ENCODE assay signal across 20 cellular contexts in the genomic region with DNA sequence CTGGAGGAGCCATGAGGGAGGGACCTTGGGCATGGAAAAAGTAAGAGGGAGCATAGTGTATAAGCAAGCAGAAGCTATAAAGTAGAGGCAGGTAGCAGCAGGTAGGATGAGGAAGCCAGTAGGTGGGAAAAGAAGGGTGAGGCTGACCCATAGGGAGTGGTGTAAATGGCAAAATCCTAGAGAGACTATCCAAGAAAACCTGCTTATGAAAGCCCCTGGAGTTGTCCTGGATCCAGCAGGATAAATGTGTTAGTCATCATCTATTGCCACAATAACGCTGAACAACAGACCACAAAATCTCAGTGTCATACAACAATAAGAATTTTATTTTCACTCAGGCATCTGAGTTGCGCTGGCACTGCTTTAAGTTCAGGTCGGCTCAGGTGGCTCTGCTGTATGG. TPM values are rescaled to one million over a fixed set of nuclear protein-coding genes. Genes with fewer than 3 reads are reported as not detected.
DNase-seq lines count a peak whose midpoint lies in the region; ATAC-seq, FAIRE-seq and TF ChIP-seq lines count a peak whose summit lies in the region.
"Had no signal": no experiment of that assay in that cellular context is flagged by ENCODE, and none has a peak within 500 bp of the region (broad histone marks: within the 10 kb centered on the region; RNA-seq: fewer than 3 reads in every experiment).

No MANE protein-coding gene starts in this region.

- no peak overlapping the region for H3K4me2 ChIP-seq in HepG2 (ENCODE audit: low read depth, low read length)
- H3K4me2 ChIP-seq: hepatocyte had no signal

- peaks cover 19% of the 10 kb centered on the region for H3K9me3 Mint-ChIP-seq in CD8-positive, alpha-beta T cell

- no peak for FAIRE-seq in HepG2 (lab: Jason Lieb, UNC)
- FAIRE-seq: H1, K562 had no signal

- DNase-seq in GM04503 (ENCODE audit: low read depth) = peak; percentile 68
- DNase-seq in RPMI7951 (ENCODE audit: low read depth) = peak; percentile 74
- DNase-seq in fibroblast of gingiva (ENCODE audit: low read depth) = peak; percentile 71
- peak; percentile 25 for DNase-seq in skeletal muscle cell (ENCODE audit: low read depth)
- DNase-seq in HepG2 (ENCODE audit: low spot score) = no peak
- DNase-seq in A673 (ENCODE audit: low spot score) = no peak
- no peak for DNase-seq in CD8-positive, alpha-beta T cell
- DNase-seq in GM13976 (ENCODE audit: low spot score) = no peak
- DNase-seq: activated CD8-positive, alpha-beta memory T cell treated with anti-CD3 and anti-CD28 coated beads, Interleukin-2, amount 10 ng/mL, durations not matched to agents 7 days and 5 days; activated naive CD4-positive, alpha-beta T cell; caudate nucleus; GF-D8; NCI-H1436; NCI-H446; testis had no signal

- no peak for ATAC-seq in HepG2
- ATAC-seq in CD8-positive, alpha-beta T cell = no peak
- ATAC-seq: activated CD8-positive, alpha-beta memory T cell treated with anti-CD3 and anti-CD28 coated beads, Interleukin-2, amount 10 ng/mL, durations not matched to agents 7 days and 5 days; K562; WTC11 had no signal

- no peak for TF ChIP-seq EP300 in HepG2 (IDR thresholded peaks at IDR 0.05; ENCODE audit: low read depth in 2 of 2, low read length in 2 of 2)
- no peak for TF ChIP-seq EP300 in HepG2 (CRISPR knock-in tag; IDR thresholded peaks at IDR 0.05; ENCODE audit: borderline replicate concordance)

- no peak for TF ChIP-seq RAD21 in HepG2 (CRISPR knock-in tag; IDR thresholded peaks at IDR 0.05)

- H3K27me3 ChIP-seq in HepG2 (ENCODE audit: control insufficient read depth in 1 of 2, insufficient read depth in 2 of 2, low read length in 2 of 2) (no peaks in the 10 kb centered on the region), A673 (replicated peaks; ENCODE audit: insufficient read depth, low read depth, low read length, poor library complexity) (no peaks in the 10 kb centered on the region)
- no peaks in the 10 kb centered on the region for H3K27me3 ChIP-seq in CD8-positive, alpha-beta T cell (ENCODE audit: insufficient read depth, low read length)
- H3K27me3 ChIP-seq: hepatocyte, testis had no signal

- POLR2A ChIA-PET in HepG2 (lab: Yijun Ruan, JAX) (no interaction called here), A673 (lab: Charles Lee; ENCODE audit: low non-redundant PET) (no interaction called here)
- POLR2A ChIA-PET in CD8-positive, alpha-beta T cell (lab: Charles Lee) = no interaction called here

- peaks cover 13% of the 10 kb centered on the region for H4K20me1 ChIP-seq in HepG2 (ENCODE audit: insufficient read depth, low read length)

- H3K4me1 Mint-ChIP-seq in CD8-positive, alpha-beta T cell (ENCODE audit: low read depth) = peaks cover 20% of the 10 kb centered on the region
- H3K4me1 Mint-ChIP-seq: activated CD8-positive, alpha-beta memory T cell treated with anti-CD3 and anti-CD28 coated beads, Interleukin-2, amount 10 ng/mL, durations not matched to agents 7 days and 5 days had no signal

- peaks cover 43% of the 10 kb centered on the region for H3K36me3 Mint-ChIP-seq in CD8-positive, alpha-beta T cell

- peaks cover 78% of the 10 kb centered on the region for H3K79me2 ChIP-seq in HepG2 (ENCODE audit: insufficient read depth, low read length)

- intact Hi-C loops in HepG2 (cut with micrococcal nuclease; ENCODE audit: unreplicated experiment) (no loop called here), A673 (cut with micrococcal nuclease; ENCODE audit: unreplicated experiment) (no loop called here)
- intact Hi-C loops in CD8-positive, alpha-beta T cell (cut with DNase I, micrococcal nuclease) = no loop called here

- WGBS in HepG2 (ENCODE audit: low lambda C conversion rate) = 96% methylated on average over 3 of the region's 3 CpGs

- H3K36me3 ChIP-seq in HepG2 (replicated peaks in 1 of 2; ENCODE audit: control insufficient read depth in 1 of 2, insufficient read depth in 2 of 2, low read length in 2 of 2) (peaks cover 3 to 6% of the 10 kb centered on the region in 2 experiments; a peak in 3 of 5 replicates), A673 (ENCODE audit: insufficient read depth, low read length, poor library complexity, severe bottlenecking) (no peaks in the 10 kb centered on the region)
- H3K36me3 ChIP-seq in CD8-positive, alpha-beta T cell (ENCODE audit: insufficient read depth, low read length) = no peaks in the 10 kb centered on the region

- CTCF ChIA-PET in HepG2 (lab: Yijun Ruan, JAX; ENCODE audit: low intra/inter-chr PET ratio, low total read pairs) = no interaction called here
- CTCF ChIA-PET in A673 (lab: Charles Lee) = no interaction called here
- CTCF ChIA-PET in CD8-positive, alpha-beta T cell (lab: Charles Lee) = no interaction called here

- TF ChIP-seq CTCF in HepG2 (CRISPR knock-in tag; IDR thresholded peaks at IDR 0.05) (no peak), A673 (conservative IDR thresholded peaks at IDR 0.05; ENCODE audit: low read depth, low read length) (no peak), GM13976 (IDR thresholded peaks at IDR 0.05; ENCODE audit: borderline replicate concordance, control extremely low read depth, extremely low read depth, insufficient read depth, missing control alignments) (no peak)
- TF ChIP-seq CTCF in CD8-positive, alpha-beta T cell (IDR thresholded peaks at IDR 0.05) = no peak

- H3K4me1 ChIP-seq in HepG2 (ENCODE audit: insufficient read depth, low read length) (no peaks in the 10 kb centered on the region), A673 (ENCODE audit: insufficient read depth, low read length, poor library complexity, severe bottlenecking) (no peaks in the 10 kb centered on the region)
- no peaks in the 10 kb centered on the region for H3K4me1 ChIP-seq in CD8-positive, alpha-beta T cell (ENCODE audit: insufficient read depth, low read length)
- H3K4me1 ChIP-seq: testis had no signal

- H3K27ac ChIP-seq in HepG2 (ENCODE audit: extremely low read length, insufficient read depth, low read length) = no peak overlapping the region
- H3K27ac ChIP-seq in A673 (ENCODE audit: low read depth, low read length, poor library complexity, severe bottlenecking) = no peak overlapping the region
- no peak overlapping the region for H3K27ac ChIP-seq in CD8-positive, alpha-beta T cell (ENCODE audit: low read depth, low read length)
- H3K27ac ChIP-seq: hepatocyte, testis had no signal

- peaks cover 24% of the 10 kb centered on the region for H3K9me3 ChIP-seq in HepG2 (ENCODE audit: low read length)
- H3K9me3 ChIP-seq in A673 (ENCODE audit: low read depth, low read length, poor library complexity, severe bottlenecking) = peaks cover 21% of the 10 kb centered on the region
- no peaks in the 10 kb centered on the region for H3K9me3 ChIP-seq in CD8-positive, alpha-beta T cell (ENCODE audit: low read length)
- H3K9me3 ChIP-seq: testis had no signal

- BruUV-seq in HepG2 (replicated peaks; lab: Mats Ljungman, UMichigan) (no TSS peak), A673 (replicated peaks; lab: Mats Ljungman, UMichigan) (no TSS peak)

- no peak overlapping the region for H3K4me3 Mint-ChIP-seq in CD8-positive, alpha-beta T cell
- H3K4me3 Mint-ChIP-seq: activated CD8-positive, alpha-beta memory T cell treated with anti-CD3 and anti-CD28 coated beads, Interleukin-2, amount 10 ng/mL, durations not matched to agents 7 days and 5 days; WTC11 had no signal

- no peak overlapping the region for H2AFZ ChIP-seq in HepG2 (ENCODE audit: low read length)
- H2AFZ ChIP-seq: hepatocyte had no signal

- no peaks in the 10 kb centered on the region for H3K27me3 Mint-ChIP-seq in CD8-positive, alpha-beta T cell (ENCODE audit: low read depth)
- H3K27me3 Mint-ChIP-seq: activated CD8-positive, alpha-beta memory T cell treated with anti-CD3 and anti-CD28 coated beads, Interleukin-2, amount 10 ng/mL, durations not matched to agents 7 days and 5 days; progenitor cell of endocrine pancreas had no signal

- no peak overlapping the region for H3K9ac ChIP-seq in HepG2 (ENCODE audit: insufficient read depth, low read depth, low read length)

- H3K27ac Mint-ChIP-seq in CD8-positive, alpha-beta T cell = no peak overlapping the region
- H3K27ac Mint-ChIP-seq: activated CD8-positive, alpha-beta memory T cell treated with anti-CD3 and anti-CD28 coated beads, Interleukin-2, amount 10 ng/mL, durations not matched to agents 7 days and 5 days; progenitor cell of endocrine pancreas; WTC11 had no signal

- in situ Hi-C loops in HepG2 (cut with HindIII; ENCODE audit: extremely low pct_ligation_motif_present, low pct_unique_long_range_greater_than_20kb) = no loop called here
- in situ Hi-C loops in GM13976 (cut with MboI; ENCODE audit: low sequenced_read_pairs, unreplicated experiment) = no loop called here

- H3K4me3 ChIP-seq in skeletal muscle cell (ENCODE audit: low read depth, low read length) = no peak overlapping the region
- no peak overlapping the region for H3K4me3 ChIP-seq in HepG2 (replicated peaks in 1 of 3; ENCODE audit: insufficient read depth in 1 of 3, low read depth in 2 of 3, low read length in 3 of 3)
- H3K4me3 ChIP-seq in A673 (ENCODE audit: low read depth, low read length, poor library complexity, severe bottlenecking) = no peak overlapping the region
- H3K4me3 ChIP-seq in CD8-positive, alpha-beta T cell (ENCODE audit: low read depth, low read length) = no peak overlapping the region
- H3K4me3 ChIP-seq: hepatocyte, K562, testis had no signal

- no peak for TF ChIP-seq POLR2A in HepG2 (IDR thresholded peaks at IDR 0.05; ENCODE audit: insufficient read depth in 1 of 2, low read depth in 2 of 2, low read length in 2 of 2)

RNA-seq across cellular contexts. Expression of gene CHD6, which starts 30.2 kb away (rescaled TPM):
- total RNA-seq in RPMI7951 (2014; rRNA removed; shearing (Covaris generic)) = 14.3 and 17.4 TPM in 2 replicates
- 33.9 and 52.0 TPM in 2 replicates for total RNA-seq in HepG2 (2016; rRNA removed; fragmentation: Illumina TruSeq; extraction: Trizol)
- total RNA-seq in HepG2 (2016; cell fraction: cytosol; rRNA removed; fragmentation: Illumina TruSeq; extraction: Trizol; ENCODE audit: low read depth) = 383 and 424 TPM in 2 replicates
- total RNA-seq in HepG2 (2016; cell fraction: insoluble cytoplasmic fraction; rRNA removed; fragmentation: Illumina TruSeq; extraction: Trizol) = 30.5 and 56.1 TPM in 2 replicates
- total RNA-seq in HepG2 (2016; cell fraction: membrane; rRNA removed; fragmentation: Illumina TruSeq; extraction: Trizol) = 103 and 120 TPM in 2 replicates
- total RNA-seq in HepG2 (2016; cell fraction: nucleus; rRNA removed; fragmentation: Illumina TruSeq; extraction: Trizol) = 105 and 132 TPM in 2 replicates
- polyA plus RNA-seq in HepG2 (2011; rRNA removed) = 14.0 and 14.4 TPM in 2 replicates
- polyA plus RNA-seq in HepG2 (2011; cell fraction: cytosol; rRNA removed) = 6.8 and 8.2 TPM in 2 replicates
- polyA plus RNA-seq in HepG2 (2011; cell fraction: nucleus; rRNA removed) = 66.8 and 70.6 TPM in 2 replicates
- polyA plus RNA-seq in HepG2 (2012) = 21.8 and 27.4 TPM in 2 replicates
- polyA plus RNA-seq in HepG2 (2016; cell fraction: cytosol; fragmentation: Illumina TruSeq; extraction: Trizol; ENCODE audit: low read depth) = 0.45 and 0.47 TPM in 2 replicates
- polyA plus RNA-seq in HepG2 (2016; cell fraction: insoluble cytoplasmic fraction; fragmentation: Illumina TruSeq; extraction: Trizol; ENCODE audit: low read depth) = 8.5 and 8.8 TPM in 2 replicates
- polyA plus RNA-seq in HepG2 (2016; cell fraction: membrane; fragmentation: Illumina TruSeq; extraction: Trizol; ENCODE audit: low read depth) = 0.95 and 1.2 TPM in 2 replicates
- polyA plus RNA-seq in HepG2 (2016; cell fraction: nucleus; fragmentation: Illumina TruSeq; extraction: Trizol; ENCODE audit: insufficient read depth, low read depth) = 53.6 and 57.4 TPM in 2 replicates
- polyA minus RNA-seq in HepG2 (2011; rRNA and poly(A)+ RNA removed; ENCODE audit: low replicate concordance) = 24.1 and 40.6 TPM in 2 replicates
- 16.1 and 19.3 TPM in 2 replicates for polyA minus RNA-seq in HepG2 (2011; cell fraction: cytosol; rRNA and poly(A)+ RNA removed)
- 257 and 299 TPM in 2 replicates for polyA minus RNA-seq in HepG2 (2011; cell fraction: nucleus; rRNA and poly(A)+ RNA removed)
- total RNA-seq in A673 (2021) = 46.7 and 58.0 TPM in 2 replicates
- total RNA-seq in CD8-positive, alpha-beta T cell = 100 to 1,000 TPM; 113 to 122 TPM

Comparison
In these comparisons a context has a peak if more than half of its experiments do, and no peak if none do; other contexts are left out.
1. DNase-seq: peak in GM04503 (single experiment), RPMI7951 (single experiment), fibroblast of gingiva (single experiment) and skeletal muscle cell (single experiment); none in HepG2 (single experiment), A673 (single experiment), CD8-positive, alpha-beta T cell (0 of 7) and GM13976 (single experiment).